In the genomic region with DNA sequence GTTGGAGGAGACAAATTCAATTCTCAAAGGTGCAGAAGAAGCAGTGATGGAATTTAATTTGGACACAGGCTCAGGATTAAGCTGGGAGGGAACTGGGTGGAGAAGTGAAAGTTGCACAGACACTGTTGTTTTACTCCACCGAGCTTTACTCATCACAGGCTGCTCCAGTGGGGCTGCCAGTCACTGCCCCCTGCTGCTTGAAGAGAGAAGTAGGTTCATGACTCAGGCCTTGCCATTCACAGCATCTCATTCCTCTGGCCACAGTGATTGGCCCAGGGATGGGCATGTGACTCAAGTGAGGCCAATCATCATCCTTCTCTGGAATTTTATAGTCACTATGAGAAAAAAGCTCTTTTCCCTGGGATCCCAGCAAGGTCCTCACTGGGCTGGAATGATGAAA, we compare ENCODE assay signal across 8 cellular contexts. TPM values are rescaled to one million over a fixed set of nuclear protein-coding genes. Genes with fewer than 3 reads are reported as not detected.
DNase-seq lines count a peak whose midpoint lies in the region; ATAC-seq and TF ChIP-seq lines count a peak whose summit lies in the region.

No MANE protein-coding gene starts in this region.

- intact Hi-C loops in prostate gland (cut with DNase I) = loop anchor here (10.0 kb wide), 1 partner anchor 488 kb away; no protein-coding TSS in a partner anchor

- peaks cover 7% of the 10 kb centered on the region for H3K27me3 Mint-ChIP-seq in activated naive CD8-positive, alpha-beta T cell treated with anti-CD3 and anti-CD28 coated beads, Interleukin-2, amount 10 ng/mL, durations not matched to agents 7 days and 5 days

- H3K27ac Mint-ChIP-seq in activated naive CD8-positive, alpha-beta T cell treated with anti-CD3 and anti-CD28 coated beads, Interleukin-2, amount 10 ng/mL, durations not matched to agents 7 days and 5 days = no peak overlapping the region

- H3K27ac ChIP-seq in prostate gland = no peak overlapping the region

- no peaks in the 10 kb centered on the region for H3K36me3 ChIP-seq in prostate gland

- 35% methylated on average over 1 of the region's 1 CpG for WGBS in prostate gland

- DNase-seq in ACHN (peak; percentile 79), RKO (ENCODE audit: low spot score) (peak; percentile 35), myocyte (ENCODE audit: low read depth) (peak; percentile 13), kidney glomerular epithelial cell (lab: John Stamatoyannopoulos, UW) (no peak), prostate gland (ENCODE audit: low spot score) (no peak)
- no peak for DNase-seq in activated naive CD8-positive, alpha-beta T cell treated with anti-CD3 and anti-CD28 coated beads, Interleukin-2, amount 10 ng/mL, durations not matched to agents 7 days and 5 days

- TF ChIP-seq POLR2A in prostate gland (IDR thresholded peaks at IDR 0.05) = no peak

- POLR2A ChIA-PET in activated naive CD8-positive, alpha-beta T cell treated with anti-CD3 and anti-CD28 coated beads, Interleukin-2, amount 10 ng/mL, durations not matched to agents 7 days and 5 days (lab: Charles Lee) = no interaction called here

- TF ChIP-seq CTCF in prostate gland (IDR thresholded peaks at IDR 0.05) = no peak

- H3K4me3 Mint-ChIP-seq in activated naive CD8-positive, alpha-beta T cell treated with anti-CD3 and anti-CD28 coated beads, Interleukin-2, amount 10 ng/mL, durations not matched to agents 7 days and 5 days = no peak overlapping the region

- H3K27me3 ChIP-seq in prostate gland (replicated peaks; ENCODE audit: insufficient read depth) = no peaks in the 10 kb centered on the region

- no peaks in the 10 kb centered on the region for H3K4me1 ChIP-seq in prostate gland (replicated peaks)

- in situ Hi-C loops in ACHN (cut with HindIII; ENCODE audit: low pct_ligation_motif_present, low pct_unique_long_range_greater_than_20kb, low sequenced_read_pairs) = no loop called here

- peaks cover 3% of the 10 kb centered on the region for H3K36me3 Mint-ChIP-seq in activated naive CD8-positive, alpha-beta T cell treated with anti-CD3 and anti-CD28 coated beads, Interleukin-2, amount 10 ng/mL, durations not matched to agents 7 days and 5 days

- no peaks in the 10 kb centered on the region for H3K9me3 Mint-ChIP-seq in activated naive CD8-positive, alpha-beta T cell treated with anti-CD3 and anti-CD28 coated beads, Interleukin-2, amount 10 ng/mL, durations not matched to agents 7 days and 5 days

- H3K4me1 Mint-ChIP-seq in activated naive CD8-positive, alpha-beta T cell treated with anti-CD3 and anti-CD28 coated beads, Interleukin-2, amount 10 ng/mL, durations not matched to agents 7 days and 5 days = peaks cover 14% of the 10 kb centered on the region

- H3K9me3 ChIP-seq in prostate gland = no peaks in the 10 kb centered on the region

- H3K4me3 ChIP-seq in prostate gland = no peak overlapping the region

- ATAC-seq in GM18502 (IDR thresholded peaks at IDR 0.05; ENCODE audit: poor library complexity, unreplicated experiment) (peak; percentile 69), HG02943 (IDR thresholded peaks at IDR 0.05; ENCODE audit: low read depth, unreplicated experiment) (peak; percentile 60)
- peak; percentile 51 for ATAC-seq in activated naive CD8-positive, alpha-beta T cell treated with anti-CD3 and anti-CD28 coated beads, Interleukin-2, amount 10 ng/mL, durations not matched to agents 7 days and 5 days (ENCODE audit: low read depth)

RNA-seq across cellular contexts. Expression of a gene that starts 11.8 kb away (rescaled TPM):
- 1 to 10 TPM; 5.7 to 6.7 TPM for total RNA-seq in activated naive CD8-positive, alpha-beta T cell treated with anti-CD3 and anti-CD28 coated beads, Interleukin-2, amount 10 ng/mL, durations not matched to agents 7 days and 5 days
- total RNA-seq in myocyte (not detected in 2 replicates), prostate gland (10 to 100 TPM in 1 of 2 donors, 1 to 10 TPM in 1; 6.1 to 23.6 TPM)
- polyA plus RNA-seq in myocyte (2012) = 0.11 TPM

Comparison
In these comparisons a context has a peak if more than half of its experiments do, and no peak if none do; other contexts are left out.
1. DNase-seq: peak in ACHN (single experiment), RKO (single experiment) and myocyte (single experiment); none in activated naive CD8-positive, alpha-beta T cell treated with anti-CD3 and anti-CD28 coated beads, Interleukin-2, amount 10 ng/mL, durations not matched to agents 7 days and 5 days (single experiment), kidney glomerular epithelial cell (single experiment) and prostate gland (single experiment).
2. Peak in every context shown above with its lines, with median percentiles within 50 percentile points of each other: ATAC-seq.